8 cellular contexts compared by ENCODE assay signal in the genomic region with DNA sequence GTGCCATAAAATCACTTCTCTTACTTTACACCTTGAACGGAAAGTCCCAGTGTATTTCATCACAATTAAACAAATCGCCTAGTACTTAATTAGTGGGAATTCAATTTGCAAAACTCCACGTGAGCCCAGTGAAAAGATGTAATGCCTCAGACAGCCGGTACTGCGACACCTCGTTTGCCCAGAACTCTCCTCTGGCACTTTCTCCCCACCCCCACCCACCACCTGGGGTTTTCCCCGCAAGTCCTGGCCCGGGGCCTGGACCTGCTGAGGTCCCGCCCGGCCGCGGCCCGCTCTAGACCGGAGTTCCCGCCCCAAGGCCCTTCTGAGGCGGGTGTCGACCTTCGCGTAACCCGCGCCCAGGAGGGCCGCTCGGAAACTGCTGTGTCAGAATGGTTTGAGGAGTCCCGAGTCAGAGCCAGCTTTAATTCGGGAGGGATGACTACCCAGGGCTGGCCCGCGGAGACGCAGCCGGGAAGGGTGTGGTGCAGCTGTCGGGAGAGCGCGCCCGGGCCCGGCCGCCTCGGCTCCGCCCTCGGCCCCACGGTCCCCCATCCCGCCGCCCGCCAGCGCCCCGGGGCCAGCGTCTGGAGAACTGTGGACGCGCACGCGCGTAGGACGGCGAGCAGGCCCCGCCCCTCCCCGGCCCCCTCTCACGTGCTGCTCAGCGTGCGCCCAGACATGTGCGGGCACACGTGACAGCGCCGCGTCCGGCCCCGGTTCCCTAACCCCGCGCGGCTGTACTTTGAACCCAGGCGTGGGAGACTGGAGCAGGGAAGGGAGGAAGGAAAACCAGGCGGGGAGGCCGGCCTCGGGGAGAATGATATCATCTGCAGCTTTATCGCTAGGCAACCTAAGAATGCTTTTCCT. TPM values are rescaled to one million over a fixed set of nuclear protein-coding genes. Genes with fewer than 3 reads are reported as not detected.
DNase-seq lines count a peak whose midpoint lies in the region; ATAC-seq and TF ChIP-seq lines count a peak whose summit lies in the region.

No MANE protein-coding gene starts in this region.

- H3K4me3 ChIP-seq in dorsolateral prefrontal cortex = peak overlapping the region; percentile 54 to 81 (median 70)
- H3K4me3 ChIP-seq in right lobe of liver = peak overlapping the region; percentile 53 to 67 (median 62)

- H3K4me1 ChIP-seq in right lobe of liver = peaks cover 0 to 13% (median 3%) of the 10 kb centered on the region in 4 donors

- TF ChIP-seq CTCF in dorsolateral prefrontal cortex (IDR thresholded peaks at IDR 0.05 in 54 of 56, conservative IDR thresholded peaks at IDR 0.05 in 2 of 56; ENCODE audit: low read depth in 1 of 56, partially characterized antibody in 56 of 56) (peak in 23 of 56 donors; percentile 4 to 48 (median 17)), right lobe of liver (IDR thresholded peaks at IDR 0.05) (peak in 2 of 4 donors; percentile 17 to 41)

- DNase-seq in ACHN = peak; percentile 96
- DNase-seq in NCI-H446 treated with DMSO at 0.1 percent for 48 hours (lab: John Stamatoyannopoulos, UW) = peak; percentile 64
- DNase-seq in activated CD4-positive, alpha-beta T cell treated with anti-CD3 and anti-CD28 coated beads, Interleukin-2, amount 50 U/mL, for 4 hours = peak; percentile 54 to 68
- DNase-seq in dorsolateral prefrontal cortex = peak; percentile 80 to 92 (median 90)
- peak; percentile 96 to 97 (median 97) for DNase-seq in right lobe of liver
- peak; percentile 82 for DNase-seq in stimulated activated CD4-positive, alpha-beta T cell treated with anti-CD3 and anti-CD28 coated beads, Interleukin-4, amount 100 ng/mL, for 1 hour

- no peaks in the 10 kb centered on the region for H3K9me3 ChIP-seq in right lobe of liver

- in situ Hi-C loops in ACHN (cut with HindIII; ENCODE audit: low pct_ligation_motif_present, low pct_unique_long_range_greater_than_20kb, low sequenced_read_pairs) = no loop called here

- H3K36me3 ChIP-seq in right lobe of liver = no peaks in the 10 kb centered on the region

- peak; percentile 73 for ATAC-seq in GM18511 (IDR thresholded peaks at IDR 0.05; ENCODE audit: unreplicated experiment)
- ATAC-seq in HG02981 (IDR thresholded peaks at IDR 0.05; ENCODE audit: unreplicated experiment) = peak; percentile 76
- ATAC-seq in right lobe of liver = peak; percentile 86 to 95 (median 92)

- intact Hi-C loops in dorsolateral prefrontal cortex (cut with DNase I) (loop anchor here (5.0 to 10.0 kb wide), 3 partner anchors 159 to 578 kb away; partner anchors contain the start of gene RASSF8 (in 1 of the 2)), right lobe of liver (cut with DNase I) (no loop called here)

- H3K27ac ChIP-seq in dorsolateral prefrontal cortex (peak overlapping the region; percentile 92 to 100 (median 98)), right lobe of liver (peak overlapping the region; percentile 78 to 88 (median 81))

- peak; percentile 94 for TF ChIP-seq POLR2A in right lobe of liver (IDR thresholded peaks at IDR 0.05)

- 2% methylated on average over 35 of the region's 72 CpGs for WGBS in right lobe of liver (ENCODE audit: insufficient coverage, low coverage, low lambda C conversion rate, missing lambda C conversion rate)

- H3K27me3 ChIP-seq in dorsolateral prefrontal cortex (no peaks in the 10 kb centered on the region), right lobe of liver (no peaks in the 10 kb centered on the region)

RNA-seq across cellular contexts. Expression of gene BHLHE41, which starts 10.8 kb away (rescaled TPM):
- total RNA-seq in dorsolateral prefrontal cortex = 100 to 1,000 TPM in 109 of 120 experiments, 10 to 100 TPM in 11; 75.0 to 217 (median 136) TPM
- total RNA-seq in right lobe of liver = 1 to 10 TPM in 2 of 6 experiments, under 1 TPM in 4; 0.43 to 1.3 (median 0.84) TPM

Comparison
In these comparisons a context has a peak if more than half of its experiments do, and no peak if none do; other contexts are left out.
1. Peak in every context shown above with its lines: DNase-seq, ATAC-seq, H3K4me3 ChIP-seq and H3K27ac ChIP-seq.
2. RNA of gene BHLHE41, which starts 10.8 kb away (total RNA-seq): 75.0 to 217 TPM in dorsolateral prefrontal cortex; 0.43 to 1.3 TPM in right lobe of liver; every median in the first group is over 10 times any median in the second.
3. intact Hi-C loops: an anchor here in dorsolateral prefrontal cortex (5.0 to 10.0 kb wide); none called in right lobe of liver.